Comparison of ENCODE assay signal across 9 cellular contexts in genomic region chr5:92552206-92553160, GRCh38.
DNase-seq lines count a peak whose midpoint lies in the region; ATAC-seq and TF ChIP-seq lines count a peak whose summit lies in the region.
"Had no signal": no experiment of that assay in that cellular context is flagged by ENCODE, and none has a peak within 500 bp of the region (broad histone marks: within the 10 kb centered on the region; RNA-seq: fewer than 3 reads in every experiment).

No MANE protein-coding gene starts in this region.

- H3K4me3 ChIP-seq in liver (ENCODE audit: low read depth in 1 of 3, low read length in 3 of 3): no peak overlapping the region
- H3K4me3 ChIP-seq in right atrium auricular region: no peak overlapping the region

- 59% methylated on average over 8 of the region's 8 CpGs for WGBS in liver

- no peak for TF ChIP-seq RAD21 in liver (IDR thresholded peaks at IDR 0.05)

- H3K27me3 ChIP-seq in liver (ENCODE audit: control insufficient read depth in 4 of 4, insufficient read depth in 4 of 4, low read length in 3 of 4) (no peaks in the 10 kb centered on the region), right atrium auricular region (no peaks in the 10 kb centered on the region)

- H3K9me3 Mint-ChIP-seq in WTC11: no peaks in the 10 kb centered on the region

- TF ChIP-seq CTCF in WTC11 (IDR thresholded peaks at IDR 0.05) (no peak), liver (IDR thresholded peaks at IDR 0.05; ENCODE audit: low read depth, low read length, missing input control) (no peak), right atrium auricular region (IDR thresholded peaks at IDR 0.05) (no peak)

- H3K4me1 ChIP-seq in liver (ENCODE audit: control insufficient read depth in 4 of 4, insufficient read depth in 4 of 4, low read length in 3 of 4) (peaks cover 0 to 7% (median 3%) of the 10 kb centered on the region in 4 donors), right atrium auricular region (no peaks in the 10 kb centered on the region)

- no peaks in the 10 kb centered on the region for H3K36me3 ChIP-seq in liver (ENCODE audit: control insufficient read depth in 4 of 4, insufficient read depth in 3 of 4, low read depth in 1 of 4, low read length in 3 of 4)
- H3K36me3 ChIP-seq in right atrium auricular region: no peaks in the 10 kb centered on the region

- no peaks in the 10 kb centered on the region for H3K36me3 Mint-ChIP-seq in WTC11

- no peaks in the 10 kb centered on the region for H3K4me1 Mint-ChIP-seq in WTC11

- H3K9me3 ChIP-seq in liver (ENCODE audit: control insufficient read depth in 4 of 4, low read length in 3 of 4) (no peaks in the 10 kb centered on the region), right atrium auricular region (no peaks in the 10 kb centered on the region)

- H3K27me3 Mint-ChIP-seq in WTC11 (ENCODE audit: low read depth): no peaks in the 10 kb centered on the region

- CTCF ChIA-PET in WTC11 (lab: Charles Lee): no interaction called here

- POLR2A ChIA-PET in WTC11 (lab: Charles Lee): no interaction called here

- H3K27ac ChIP-seq in liver (ENCODE audit: low read depth in 1 of 2, low read length in 2 of 2): peak overlapping the region; percentile 7 to 58
- H3K27ac ChIP-seq in right atrium auricular region: no peak overlapping the region

- peak; percentile 97 for DNase-seq in EH (ENCODE audit: low read depth)
- DNase-seq in M059J (ENCODE audit: low read depth): peak; percentile 92
- DNase-seq in WTC11 (ENCODE audit: low spot score): no peak
- no peak for DNase-seq in right atrium auricular region (ENCODE audit: low spot score)
- no peak for DNase-seq in inferior parietal cortex (ENCODE audit: extremely low spot score)
- no peak for DNase-seq in activated CD8-positive, alpha-beta memory T cell treated with anti-CD3 and anti-CD28 coated beads for 24 hours
- DNase-seq: head of caudate nucleus had no signal

- H3K9ac ChIP-seq in liver (ENCODE audit: low read depth in 1 of 2, low read length in 2 of 2): no peak overlapping the region

- H3K4me3 Mint-ChIP-seq in WTC11: no peak overlapping the region

- H3K27ac Mint-ChIP-seq in WTC11: no peak overlapping the region

- ATAC-seq in WTC11 (no peak), GM21825 (IDR thresholded peaks at IDR 0.05; ENCODE audit: unreplicated experiment) (no peak)

TF ChIP-seq in WTC11, 78 proteins besides CTCF, POLR2A, EP300 and RAD21:
- TF ChIP-seq CREB1 (CRISPR knock-in tag; IDR thresholded peaks at IDR 0.05) (no peak), KAT7 (CRISPR knock-in tag; IDR thresholded peaks at IDR 0.05; ENCODE audit: borderline replicate concordance) (no peak), FOXP1 (CRISPR knock-in tag; IDR thresholded peaks at IDR 0.05; ENCODE audit: borderline replicate concordance) (no peak), ZNF263 (CRISPR knock-in tag; IDR thresholded peaks at IDR 0.05; ENCODE audit: low read depth) (no peak), GABPB1 (CRISPR knock-in tag; IDR thresholded peaks at IDR 0.05) (peak; percentile 88)

TF ChIP-seq in liver, 16 proteins besides CTCF, POLR2A, EP300 and RAD21:
- TF ChIP-seq RXRA (IDR thresholded peaks at IDR 0.05) (peak in 1 of 2 donors; percentile 5), HNF4G (IDR thresholded peaks at IDR 0.05) (no peak), FOXA2 (IDR thresholded peaks at IDR 0.05) (peak; percentile 51), JUND (IDR thresholded peaks at IDR 0.05) (peak in 1 of 2 donors; percentile 66), HNF4A (conservative IDR thresholded peaks at IDR 0.05) (peak; percentile 57 to 64)

Comparison
In these comparisons a context has a peak if more than half of its experiments do, and no peak if none do; other contexts are left out.
1. DNase-seq: peak in EH (single experiment) and M059J (single experiment); none in WTC11 (single experiment), right atrium auricular region (single experiment), inferior parietal cortex (single experiment) and activated CD8-positive, alpha-beta memory T cell treated with anti-CD3 and anti-CD28 coated beads for 24 hours (single experiment).
2. H3K27ac ChIP-seq: peak in liver (2 of 2); none in right atrium auricular region (0 of 2).